In genomic region chr12:53065975-53066593, GRCh38 we compare ENCODE assay signal across 9 cellular contexts. TPM values are rescaled to one million over a fixed set of nuclear protein-coding genes. Genes with fewer than 3 reads are reported as not detected.
DNase-seq lines count a peak whose midpoint lies in the region; ATAC-seq and TF ChIP-seq lines count a peak whose summit lies in the region.
"Had no signal": no experiment of that assay in that cellular context is flagged by ENCODE, and none has a peak within 500 bp of the region (broad histone marks: within the 10 kb centered on the region; RNA-seq: fewer than 3 reads in every experiment).

No MANE protein-coding gene starts in this region.

- H3K79me2 ChIP-seq in Karpas-422 (ENCODE audit: low read length) (no peaks in the 10 kb centered on the region), parathyroid adenoma (no peaks in the 10 kb centered on the region)

- H3K36me3 ChIP-seq in Caco-2 (ENCODE audit: control insufficient read depth, insufficient read depth, low read length) (peaks cover 3% of the 10 kb centered on the region; the same call in 1 of the 2 replicates), Karpas-422 (ENCODE audit: insufficient read depth, low read length) (no peaks in the 10 kb centered on the region), parathyroid adenoma (ENCODE audit: control insufficient read depth, insufficient read depth, low read length) (no peaks in the 10 kb centered on the region), upper lobe of right lung (peaks cover 52% of the 10 kb centered on the region)

- H3K9me2 ChIP-seq in Karpas-422 (replicated peaks; ENCODE audit: insufficient read depth, low read length), result no peaks in the 10 kb centered on the region

- peak overlapping the region; percentile 31 for H3K4me3 Mint-ChIP-seq in Caco-2 (ENCODE audit: unreplicated experiment)
- H3K4me3 Mint-ChIP-seq in activated naive CD4-positive, alpha-beta T cell treated with anti-CD3 and anti-CD28 coated beads for 36 hours, result no peak overlapping the region

- no peak overlapping the region for H3K9ac ChIP-seq in Karpas-422 (ENCODE audit: low read length)
- no peak overlapping the region for H3K9ac ChIP-seq in parathyroid adenoma

- H2AFZ ChIP-seq in Karpas-422 (ENCODE audit: low read length), result no peak overlapping the region
- no peak overlapping the region for H2AFZ ChIP-seq in parathyroid adenoma

- intact Hi-C loops in Caco-2 (cut with micrococcal nuclease; ENCODE audit: unreplicated experiment), result loop anchor here (1.0 kb wide), 3 partner anchors 33 to 221 kb away; no protein-coding TSS in a partner anchor
- intact Hi-C loops in activated naive CD4-positive, alpha-beta T cell treated with anti-CD3 and anti-CD28 coated beads for 36 hours (cut with micrococcal nuclease), result loop anchor here (1.0 to 5.0 kb wide), 2 partner anchors 33 to 131 kb away; no protein-coding TSS in a partner anchor
- intact Hi-C loops in upper lobe of right lung (cut with DNase I), result loop anchor here (5.0 kb wide), 1 partner anchor 36 kb away; the partner anchor contains the start of gene SOAT2

- DNase-seq in Caco-2 (peak; percentile 79 to 83), Karpas-422 (peak; percentile 85), SHP77 treated with DMSO at 0.1 percent for 48 hours (lab: John Stamatoyannopoulos, UW) (peak; percentile 48), globus pallidus (ENCODE audit: low spot score) (peak; percentile 68), upper lobe of right lung (peak; percentile 85)
- peak; percentile 78 for DNase-seq in activated naive CD4-positive, alpha-beta T cell treated with anti-CD3 and anti-CD28 coated beads for 36 hours

- H3K4me3 ChIP-seq in Caco-2 (ENCODE audit: low read depth, low read length) (no peak overlapping the region), Karpas-422 (ENCODE audit: low read length) (no peak overlapping the region), parathyroid adenoma (ENCODE audit: low read depth, low read length) (no peak overlapping the region), upper lobe of right lung (no peak overlapping the region)

- no peak overlapping the region for H3K27ac ChIP-seq in Karpas-422 (ENCODE audit: low read length)
- peak overlapping the region; percentile 69 for H3K27ac ChIP-seq in parathyroid adenoma
- peak overlapping the region; percentile 8 for H3K27ac ChIP-seq in upper lobe of right lung

- H3K4me1 ChIP-seq in Caco-2 (peaks cover 7% of the 10 kb centered on the region), Karpas-422 (ENCODE audit: low read length) (peaks cover 7% of the 10 kb centered on the region), parathyroid adenoma (peaks cover 16% of the 10 kb centered on the region), upper lobe of right lung (peaks cover 44% of the 10 kb centered on the region)

- H4K20me1 ChIP-seq in Karpas-422 (ENCODE audit: insufficient read depth, low read depth, low read length), result no peaks in the 10 kb centered on the region; the same call in 1 of the 2 replicates

- peaks cover 6% of the 10 kb centered on the region for H3K4me1 Mint-ChIP-seq in Caco-2 (ENCODE audit: low read depth, unreplicated experiment)
- H3K4me1 Mint-ChIP-seq in activated naive CD4-positive, alpha-beta T cell treated with anti-CD3 and anti-CD28 coated beads for 36 hours (ENCODE audit: low read depth), result peaks cover 8% of the 10 kb centered on the region

- H3K4me2 ChIP-seq in Karpas-422 (ENCODE audit: low read depth, low read length, poor library complexity, severe bottlenecking) (no peak overlapping the region), parathyroid adenoma (ENCODE audit: low read length) (no peak overlapping the region)

- H3K27me3 ChIP-seq in Caco-2 (replicated peaks; ENCODE audit: control insufficient read depth, insufficient read depth, low read length) (no peaks in the 10 kb centered on the region), Karpas-422 (ENCODE audit: low read length) (no peaks in the 10 kb centered on the region), parathyroid adenoma (ENCODE audit: control insufficient read depth, insufficient read depth, low read length) (no peaks in the 10 kb centered on the region), upper lobe of right lung (no peaks in the 10 kb centered on the region)

- H3K27me3 Mint-ChIP-seq in Caco-2 (ENCODE audit: insufficient read depth, unreplicated experiment), result no peaks in the 10 kb centered on the region
- H3K27me3 Mint-ChIP-seq in activated naive CD4-positive, alpha-beta T cell treated with anti-CD3 and anti-CD28 coated beads for 36 hours (ENCODE audit: low read depth), result no peaks in the 10 kb centered on the region

- H3K9me3 ChIP-seq in Caco-2, result no peaks in the 10 kb centered on the region
- no peaks in the 10 kb centered on the region for H3K9me3 ChIP-seq in Karpas-422 (ENCODE audit: low read length)
- H3K9me3 ChIP-seq in parathyroid adenoma (ENCODE audit: control insufficient read depth, low read length), result no peaks in the 10 kb centered on the region
- H3K9me3 ChIP-seq in upper lobe of right lung, result no peaks in the 10 kb centered on the region

- peak; percentile 76 to 86 for TF ChIP-seq CTCF in Caco-2 (IDR thresholded peaks at IDR 0.05; ENCODE audit: insufficient read depth in 1 of 2, low read depth in 1 of 2, low read length in 1 of 2, severe bottlenecking in 1 of 2, unreplicated experiment in 1 of 2)
- TF ChIP-seq CTCF in parathyroid adenoma (IDR thresholded peaks at IDR 0.05), result peak; percentile 93
- TF ChIP-seq CTCF in upper lobe of right lung (IDR thresholded peaks at IDR 0.05), result peak; percentile 92

- POLR2A ChIA-PET in Caco-2 (lab: Charles Lee), result interaction anchor here (1.0 to 1.3 kb wide), 2 partner anchors 13 to 37 kb away, joined by 4 to 18 read pairs; partner anchors contain the start of genes SOAT2 and SPRYD3

- H3K9me3 Mint-ChIP-seq in Caco-2 (ENCODE audit: unreplicated experiment), result no peaks in the 10 kb centered on the region
- no peaks in the 10 kb centered on the region for H3K9me3 Mint-ChIP-seq in activated naive CD4-positive, alpha-beta T cell treated with anti-CD3 and anti-CD28 coated beads for 36 hours

- no TSS peak for BruUV-seq in Caco-2 (replicated peaks; lab: Mats Ljungman, UMichigan)

- CTCF ChIA-PET in Caco-2 (lab: Charles Lee), result interaction anchor here (0.6 to 3.2 kb wide), 34 partner anchors 9 to 1094 kb away, joined by 3 to 95 read pairs (median 4); partner anchors contain the start of genes AAAS, CSAD, EIF4B and ESPL1
- CTCF ChIA-PET in activated naive CD4-positive, alpha-beta T cell treated with anti-CD3 and anti-CD28 coated beads for 36 hours (lab: Charles Lee), result interaction anchor here (0.6 to 19.4 kb wide), 35 partner anchors 9 to 279 kb away, joined by 3 to 360 read pairs (median 4); partner anchors contain the start of genes ESPL1, IGFBP6, SOAT2 and SPRYD3

- peaks cover under 1% of the 10 kb centered on the region for H3K36me3 Mint-ChIP-seq in Caco-2 (ENCODE audit: insufficient read depth, unreplicated experiment)
- peaks cover 6% of the 10 kb centered on the region for H3K36me3 Mint-ChIP-seq in activated naive CD4-positive, alpha-beta T cell treated with anti-CD3 and anti-CD28 coated beads for 36 hours (ENCODE audit: low read depth)

- H3K27ac Mint-ChIP-seq in Caco-2 (ENCODE audit: unreplicated experiment), result peak overlapping the region; percentile 14
- no peak overlapping the region for H3K27ac Mint-ChIP-seq in activated naive CD4-positive, alpha-beta T cell treated with anti-CD3 and anti-CD28 coated beads for 36 hours

- peak; percentile 74 for ATAC-seq in upper lobe of right lung
- ATAC-seq in GM18858 (IDR thresholded peaks at IDR 0.05; ENCODE audit: unreplicated experiment), result no peak

RNA-seq across cellular contexts. Expression of gene SPRYD3, which starts 13.1 kb away (rescaled TPM):
- total RNA-seq in Caco-2 (2022), result 8.2 and 8.8 TPM in 2 replicates
- 11.1 and 17.4 TPM in 2 replicates for total RNA-seq in Karpas-422 (2014; rRNA removed; shearing (Covaris generic); ENCODE audit: low replicate concordance)
- total RNA-seq in activated naive CD4-positive, alpha-beta T cell treated with anti-CD3 and anti-CD28 coated beads for 36 hours, result 10 to 100 TPM; 20.1 to 20.2 TPM
- total RNA-seq in upper lobe of right lung, result 50.4 TPM

RNA-seq across cellular contexts. Expression of gene TNS2, which starts 16.2 kb away (rescaled TPM):
- total RNA-seq in Caco-2 (2022) (2.4 and 4.4 TPM in 2 replicates), upper lobe of right lung (232 TPM)
- total RNA-seq in Karpas-422 (2014; rRNA removed; shearing (Covaris generic); ENCODE audit: low replicate concordance), result 0.48 TPM in 1 of 2 replicates, not detected in the other
- total RNA-seq in activated naive CD4-positive, alpha-beta T cell treated with anti-CD3 and anti-CD28 coated beads for 36 hours, result under 1 TPM; 0.37 to 0.67 TPM

RNA-seq across cellular contexts. Expression of gene IGFBP6, which starts 31.4 kb away (rescaled TPM):
- total RNA-seq in Caco-2 (2022) (34.7 and 43.3 TPM in 2 replicates), upper lobe of right lung (34.6 TPM)
- 0.54 TPM in 1 of 2 replicates, not detected in the other for total RNA-seq in Karpas-422 (2014; rRNA removed; shearing (Covaris generic); ENCODE audit: low replicate concordance)
- 1 to 10 TPM; 3.7 to 6.4 TPM for total RNA-seq in activated naive CD4-positive, alpha-beta T cell treated with anti-CD3 and anti-CD28 coated beads for 36 hours
- total RNA-seq: T-helper 1 cell treated with Interleukin-12 subunit alpha and Interleukin-12 subunit beta and Interleukin-4 antibody, amounts not matched to agents 30 ng/mL and 1 ng/mL, for 36 hours had no signal

RNA-seq across cellular contexts. Expression of gene SOAT2, which starts 37.2 kb away (rescaled TPM):
- total RNA-seq in Caco-2 (2022), result 6.5 and 9.7 TPM in 2 replicates
- total RNA-seq in Karpas-422 (2014; rRNA removed; shearing (Covaris generic); ENCODE audit: low replicate concordance), result not detected in 2 replicates
- total RNA-seq in activated naive CD4-positive, alpha-beta T cell treated with anti-CD3 and anti-CD28 coated beads for 36 hours, result under 1 TPM; 0.74 to 0.81 TPM
- not detected for total RNA-seq in upper lobe of right lung
- total RNA-seq: T-helper 1 cell treated with Interleukin-12 subunit alpha and Interleukin-12 subunit beta and Interleukin-4 antibody, amounts not matched to agents 30 ng/mL and 1 ng/mL, for 36 hours had no signal

RNA-seq across cellular contexts. Expression of gene EIF4B, which starts 59.8 kb away (rescaled TPM):
- total RNA-seq in Caco-2 (2022), result 445 and 452 TPM in 2 replicates
- total RNA-seq in Karpas-422 (2014; rRNA removed; shearing (Covaris generic); ENCODE audit: low replicate concordance), result 549 and 718 TPM in 2 replicates
- total RNA-seq in activated naive CD4-positive, alpha-beta T cell treated with anti-CD3 and anti-CD28 coated beads for 36 hours, result 100 to 1,000 TPM; 813 to 821 TPM
- 436 TPM for total RNA-seq in upper lobe of right lung

Comparison
In these comparisons a context has a peak if more than half of its experiments do, and no peak if none do; other contexts are left out.
1. RNA of gene TNS2, which starts 16.2 kb away (total RNA-seq): 232 TPM in upper lobe of right lung (single experiment); 2.4 to 4.4 TPM in Caco-2, 0.37 to 0.67 TPM in activated naive CD4-positive, alpha-beta T cell treated with anti-CD3 and anti-CD28 coated beads for 36 hours and 0.48 TPM in Karpas-422; every median in the first group is over 10 times any median in the second.
2. Peak in every context shown above with its lines, with median percentiles within 50 percentile points of each other: DNase-seq and CTCF ChIP-seq.